In genomic region chr1:72830606-72831390, GRCh38 we compare ENCODE assay signal across 18 cellular contexts.
DNase-seq lines count a peak whose midpoint lies in the region; ATAC-seq and TF ChIP-seq lines count a peak whose summit lies in the region.
"Had no signal": no experiment of that assay in that cellular context is flagged by ENCODE, and none has a peak within 500 bp of the region (broad histone marks: within the 10 kb centered on the region; RNA-seq: fewer than 3 reads in every experiment).

No MANE protein-coding gene starts in this region.

- H3K4me1 ChIP-seq in breast epithelium: no peaks in the 10 kb centered on the region

- ATAC-seq in HG03521 (IDR thresholded peaks at IDR 0.05; ENCODE audit: unreplicated experiment): no peak
- ATAC-seq in HG02588 (IDR thresholded peaks at IDR 0.05; ENCODE audit: unreplicated experiment): no peak

- H3K27me3 ChIP-seq in breast epithelium: no peaks in the 10 kb centered on the region

- intact Hi-C loops in MCF 10A (cut with micrococcal nuclease): no loop called here
- intact Hi-C loops in breast epithelium (cut with DNase I; ENCODE audit: low total_unique reads): no loop called here

- no peak for TF ChIP-seq POLR2A in breast epithelium (IDR thresholded peaks at IDR 0.05)

- no peaks in the 10 kb centered on the region for H3K36me3 Mint-ChIP-seq in MCF 10A (ENCODE audit: insufficient read depth, unreplicated experiment)
- no peaks in the 10 kb centered on the region for H3K36me3 Mint-ChIP-seq in progenitor cell of endocrine pancreas (ENCODE audit: insufficient read depth)
- H3K36me3 Mint-ChIP-seq: CD4-positive, CD25-positive, alpha-beta regulatory T cell had no signal

- peaks cover 9% of the 10 kb centered on the region for H3K4me1 Mint-ChIP-seq in MCF 10A (ENCODE audit: insufficient read depth, unreplicated experiment)
- H3K4me1 Mint-ChIP-seq in progenitor cell of endocrine pancreas (ENCODE audit: low read depth): no peaks in the 10 kb centered on the region
- H3K4me1 Mint-ChIP-seq: CD4-positive, CD25-positive, alpha-beta regulatory T cell had no signal

- no peaks in the 10 kb centered on the region for H3K27me3 Mint-ChIP-seq in MCF 10A (ENCODE audit: insufficient read depth, unreplicated experiment)
- no peaks in the 10 kb centered on the region for H3K27me3 Mint-ChIP-seq in progenitor cell of endocrine pancreas
- H3K27me3 Mint-ChIP-seq: CD4-positive, CD25-positive, alpha-beta regulatory T cell had no signal

- H3K36me3 ChIP-seq in breast epithelium: no peaks in the 10 kb centered on the region

- no peak overlapping the region for H3K27ac ChIP-seq in breast epithelium
- H3K27ac ChIP-seq: PC-9 had no signal

- H3K27ac Mint-ChIP-seq in MCF 10A (ENCODE audit: low read depth, unreplicated experiment): no peak overlapping the region
- H3K27ac Mint-ChIP-seq in progenitor cell of endocrine pancreas: no peak overlapping the region
- H3K27ac Mint-ChIP-seq: CD4-positive, CD25-positive, alpha-beta regulatory T cell had no signal

- H3K9me3 Mint-ChIP-seq in MCF 10A (ENCODE audit: unreplicated experiment) (peaks cover 22% of the 10 kb centered on the region), progenitor cell of endocrine pancreas (ENCODE audit: low read depth) (peaks cover 44% of the 10 kb centered on the region)

- DNase-seq in MCF 10A (ENCODE audit: unreplicated experiment): peak; percentile 4
- DNase-seq in breast epithelium (ENCODE audit: low spot score in 2 of 2): no peak
- peak; percentile 13 for DNase-seq in SK-N-DZ (ENCODE audit: low spot score)
- peak; percentile 69 for DNase-seq in islet precursor cell
- no peak for DNase-seq in progenitor cell of endocrine pancreas (ENCODE audit: low spot score, unreplicated experiment)
- no peak for DNase-seq in GM10266 (ENCODE audit: extremely low spot score)
- DNase-seq: AML-193; Calu3; CD4-positive, CD25-positive, alpha-beta regulatory T cell; GOT3; MV-4-11; NCI-H1417 treated with DMSO at 0.1 percent for 48 hours; NCI-H2029; NCI-H524; SK-N-SH had no signal

- no TSS peak for BruUV-seq in MCF 10A (replicated peaks; lab: Mats Ljungman, UMichigan)

- H3K4me3 Mint-ChIP-seq in MCF 10A (ENCODE audit: unreplicated experiment) (no peak overlapping the region), progenitor cell of endocrine pancreas (ENCODE audit: low read depth) (no peak overlapping the region)
- H3K4me3 Mint-ChIP-seq: CD4-positive, CD25-positive, alpha-beta regulatory T cell had no signal

- POLR2A ChIA-PET in MCF 10A (lab: Yijun Ruan, JAX): no interaction called here

- peaks cover 0 to 38% of the 10 kb centered on the region in 2 donors for H3K9me3 ChIP-seq in breast epithelium
- H3K9me3 ChIP-seq: SK-N-SH had no signal

- H3K4me3 ChIP-seq in breast epithelium: no peak overlapping the region
- H3K4me3 ChIP-seq: PC-9 had no signal

- TF ChIP-seq CTCF in MCF 10A (IDR thresholded peaks at IDR 0.05; ENCODE audit: unreplicated experiment) (no peak), breast epithelium (IDR thresholded peaks at IDR 0.05) (no peak), progenitor cell of endocrine pancreas (IDR thresholded peaks at IDR 0.05; ENCODE audit: unreplicated experiment) (no peak), GM10266 (IDR thresholded peaks at IDR 0.05; ENCODE audit: control insufficient read depth, insufficient read depth, low read depth, missing control alignments) (no peak)

- CTCF ChIA-PET in MCF 10A (lab: Yijun Ruan, JAX): no interaction called here

Comparison
In these comparisons a context has a peak if more than half of its experiments do, and no peak if none do; other contexts are left out.
1. DNase-seq: peak in MCF 10A (single experiment), SK-N-DZ (single experiment) and islet precursor cell (single experiment); none in breast epithelium (0 of 2), progenitor cell of endocrine pancreas (single experiment) and GM10266 (single experiment).